In the genomic region with DNA sequence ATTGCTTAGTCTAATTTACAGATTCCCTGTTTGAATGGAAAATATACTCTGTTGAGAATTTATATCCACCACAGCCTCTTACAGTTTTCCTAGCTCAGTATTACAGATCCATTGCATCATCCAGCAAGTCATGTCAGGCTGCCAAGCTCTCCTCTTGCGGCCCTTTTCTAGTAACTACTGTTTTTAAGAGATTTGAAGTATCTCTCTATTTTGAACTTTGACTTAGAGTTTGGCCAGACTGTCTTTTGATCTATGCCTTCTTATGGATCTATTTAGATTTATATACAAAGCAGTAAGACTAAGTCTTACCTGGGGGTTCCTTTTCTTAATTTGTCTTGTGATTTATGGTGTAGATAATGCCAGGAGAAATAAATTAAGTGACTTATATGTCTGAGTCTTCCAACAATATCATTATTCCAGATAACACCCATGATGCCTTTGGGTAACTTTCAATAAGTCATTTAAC, we compare ENCODE assay signal across 14 cellular contexts. TPM values are rescaled to one million over a fixed set of nuclear protein-coding genes. Genes with fewer than 3 reads are reported as not detected.
DNase-seq lines count a peak whose midpoint lies in the region; ATAC-seq and TF ChIP-seq lines count a peak whose summit lies in the region.
"Had no signal": no experiment of that assay in that cellular context is flagged by ENCODE, and none has a peak within 500 bp of the region (broad histone marks: within the 10 kb centered on the region; RNA-seq: fewer than 3 reads in every experiment).

No MANE protein-coding gene starts in this region.

- peaks cover 18 to 30% of the 10 kb centered on the region in 2 donors for H3K36me3 Mint-ChIP-seq in activated naive CD4-positive, alpha-beta T cell treated with anti-CD3 and anti-CD28 coated beads, Interleukin-2, amount 50 U/mL, for 72 hours

- ATAC-seq in activated naive CD4-positive, alpha-beta T cell treated with anti-CD3 and anti-CD28 coated beads, Interleukin-2, amount 50 U/mL, for 72 hours = no peak
- no peak for ATAC-seq in Panc1
- no peak for ATAC-seq in omental fat pad (ENCODE audit: low FRiP score)

- in situ Hi-C loops in Panc1 (cut with HindIII; ENCODE audit: low pct_unique_long_range_greater_than_20kb, low sequenced_read_pairs) = no loop called here

- H3K9me3 Mint-ChIP-seq in activated naive CD4-positive, alpha-beta T cell treated with anti-CD3 and anti-CD28 coated beads, Interleukin-2, amount 50 U/mL, for 72 hours = no peaks in the 10 kb centered on the region

- POLR2A ChIA-PET in Panc1 (lab: Charles Lee) = no interaction called here

- TF ChIP-seq CTCF in Panc1 (IDR thresholded peaks at IDR 0.05) (no peak), thyroid gland (IDR thresholded peaks at IDR 0.05) (no peak), omental fat pad (IDR thresholded peaks at IDR 0.05) (no peak), WERI-Rb-1 (IDR thresholded peaks at IDR 0.05; ENCODE audit: low read depth, low read length) (no peak)

- TF ChIP-seq POLR2A in thyroid gland (IDR thresholded peaks at IDR 0.05) = no peak

- no TSS peak for BruUV-seq in Panc1 (replicated peaks; lab: Mats Ljungman, UMichigan)

- H3K36me3 ChIP-seq in Panc1 (ENCODE audit: control insufficient read depth, insufficient read depth, low read length) (no peaks in the 10 kb centered on the region; the same call in none of the 2 replicates), thyroid gland (peaks cover 19 to 36% of the 10 kb centered on the region in 2 donors), WERI-Rb-1 (peaks cover 44% of the 10 kb centered on the region)

- H3K4me1 ChIP-seq in Panc1 (ENCODE audit: control insufficient read depth, insufficient read depth, low read length) = no peaks in the 10 kb centered on the region
- H3K4me1 ChIP-seq in thyroid gland = peaks cover 15 to 31% of the 10 kb centered on the region in 2 donors

- WGBS in thyroid gland, 2 donors = 28 to 30% methylated on average over 1 of the region's 1 CpG

- intact Hi-C loops in Panc1 (cut with micrococcal nuclease; ENCODE audit: unreplicated experiment) (no loop called here), thyroid gland (cut with DNase I) (no loop called here)

- DNase-seq in activated naive CD4-positive, alpha-beta T cell treated with anti-CD3 and anti-CD28 coated beads, Interleukin-2, amount 50 U/mL, for 72 hours (ENCODE audit: low spot score in 2 of 2) = no peak
- no peak for DNase-seq in activated naive CD4-positive, alpha-beta T cell (lab: John Stamatoyannopoulos, UW)
- DNase-seq in Panc1 (ENCODE audit: low read depth, low spot score) (no peak), fibroblast of peridontal ligament (ENCODE audit: extremely low read depth) (peak; percentile 95), thyroid gland (peak; percentile 78 to 79), KG1 (lab: John Stamatoyannopoulos, UW) (no peak), omental fat pad (ENCODE audit: low spot score) (no peak), WERI-Rb-1 (no peak)
- DNase-seq: C1 segment of cervical spinal cord, NCI-H226, nucleus accumbens had no signal

- CTCF ChIA-PET in Panc1 (lab: Charles Lee) = no interaction called here

- H3K27ac ChIP-seq in Panc1 (ENCODE audit: low read length) (peak overlapping the region; percentile 54; the same call in 1 of the 2 replicates), thyroid gland (peak overlapping the region; percentile 7 to 64 (median 19)), WERI-Rb-1 (no peak overlapping the region)

- H3K27me3 ChIP-seq in Panc1 (ENCODE audit: control insufficient read depth, insufficient read depth, low read length) (no peaks in the 10 kb centered on the region), thyroid gland (no peaks in the 10 kb centered on the region), WERI-Rb-1 (ENCODE audit: insufficient read depth, low read depth, severe bottlenecking) (no peaks in the 10 kb centered on the region)

- H3K4me3 ChIP-seq in Panc1 (ENCODE audit: low read depth in 2 of 2, low read length in 2 of 2) (no peak overlapping the region), thyroid gland (replicated peaks in 1 of 3) (no peak overlapping the region), WERI-Rb-1 (ENCODE audit: low read depth, low read length) (no peak overlapping the region)

- H3K9me3 ChIP-seq in Panc1 (ENCODE audit: control insufficient read depth, insufficient read depth, low read depth, low read length) (no peaks in the 10 kb centered on the region), thyroid gland (no peaks in the 10 kb centered on the region), WERI-Rb-1 (ENCODE audit: severe bottlenecking) (no peaks in the 10 kb centered on the region)

- H3K27ac Mint-ChIP-seq in activated naive CD4-positive, alpha-beta T cell treated with anti-CD3 and anti-CD28 coated beads, Interleukin-2, amount 50 U/mL, for 72 hours = peak overlapping the region; percentile 67 to 91
- H3K27ac Mint-ChIP-seq: T-helper 1 cell treated with Interleukin-12 subunit alpha and Interleukin-12 subunit beta and Interleukin-4 antibody, amounts not matched to agents 30 μg/mL and 1 μg/mL, for 36 hours had no signal

RNA-seq across cellular contexts. Expression of a gene that starts 53.1 kb away (rescaled TPM):
- total RNA-seq in activated naive CD4-positive, alpha-beta T cell treated with anti-CD3 and anti-CD28 coated beads, Interleukin-2, amount 50 U/mL, for 72 hours = under 1 TPM in 1 of 2 donors, not detected in 1; 0.50 TPM
- total RNA-seq in Panc1 (2021; ENCODE audit: unreplicated experiment) = not detected
- polyA plus RNA-seq in Panc1 (2012; ENCODE audit: insufficient read length) = 0.17 TPM
- total RNA-seq in thyroid gland = under 1 TPM in 1 of 4 donors, not detected in 3; 0.27 TPM
- 1 to 10 TPM in 1 of 4 donors, under 1 TPM in 3; 0.24 to 1.2 (median 0.58) TPM for total RNA-seq in omental fat pad
- total RNA-seq: dermis microvascular lymphatic vessel endothelial cell, HT1080 had no signal

RNA-seq across cellular contexts. Expression of a gene that starts 56.3 kb away (rescaled TPM):
- 10 to 100 TPM; 39.0 to 53.5 TPM for total RNA-seq in activated naive CD4-positive, alpha-beta T cell treated with anti-CD3 and anti-CD28 coated beads, Interleukin-2, amount 50 U/mL, for 72 hours
- total RNA-seq in Panc1 (2021; ENCODE audit: unreplicated experiment) (22.9 TPM), thyroid gland (100 to 1,000 TPM; 108 to 124 (median 116) TPM), omental fat pad (10 to 100 TPM; 50.8 to 80.9 (median 53.9) TPM)
- 16.5 TPM for polyA plus RNA-seq in Panc1 (2012; ENCODE audit: insufficient read length)

Comparison
In these comparisons a context has a peak if more than half of its experiments do, and no peak if none do; other contexts are left out.
1. DNase-seq: peak in fibroblast of peridontal ligament (single experiment) and thyroid gland (2 of 2); none in activated naive CD4-positive, alpha-beta T cell treated with anti-CD3 and anti-CD28 coated beads, Interleukin-2, amount 50 U/mL, for 72 hours (0 of 2), activated naive CD4-positive, alpha-beta T cell (0 of 4), Panc1 (single experiment), KG1 (single experiment), omental fat pad (single experiment) and WERI-Rb-1 (single experiment).